In genomic region chr10:13706175-13706574, GRCh38 we compare ENCODE assay signal across 12 cellular contexts.
DNase-seq lines count a peak whose midpoint lies in the region; ATAC-seq, FAIRE-seq and TF ChIP-seq lines count a peak whose summit lies in the region.
"Had no signal": no experiment of that assay in that cellular context is flagged by ENCODE, and none has a peak within 500 bp of the region (broad histone marks: within the 10 kb centered on the region; RNA-seq: fewer than 3 reads in every experiment).

No MANE protein-coding gene starts in this region.

- H3K27ac ChIP-seq in HUES48 (ENCODE audit: low read depth, low read length), result peak overlapping the region; percentile 84
- H3K27ac ChIP-seq in left lung, result peak overlapping the region in 1 of 2 donors; percentile 8
- H3K27ac ChIP-seq in stomach smooth muscle (ENCODE audit: low read length), result peak overlapping the region; percentile 75

- DNase-seq in cardiac fibroblast (ENCODE audit: low read depth in 2 of 2), result no peak
- DNase-seq in left lung, result no peak
- DNase-seq in activated T-cell treated with anti-CD3 and anti-CD28 coated beads for 4 hours, result no peak
- no peak for DNase-seq in frontal cortex (ENCODE audit: low spot score in 2 of 2)
- no peak for DNase-seq in head of caudate nucleus
- DNase-seq in NCI-H1092 (lab: John Stamatoyannopoulos, UW), result no peak
- DNase-seq: cerebellar nuclear complex, Karpas-422, NCI-H510A treated with DMSO at 0.1 percent for 48 hours, SW 1271 had no signal

- H3K9ac ChIP-seq in HUES48 (ENCODE audit: low read depth, low read length) (no peak overlapping the region), stomach smooth muscle (ENCODE audit: low read length in 2 of 2) (peak overlapping the region; percentile 67 to 71)

- no peak for FAIRE-seq in frontal cortex (lab: Jason Lieb, UNC)

- H3K4me3 ChIP-seq in HUES48 (ENCODE audit: low read depth, low read length), result peak overlapping the region; percentile 58
- peak overlapping the region; percentile 55 to 75 for H3K4me3 ChIP-seq in cardiac fibroblast (replicated peaks in 1 of 2; ENCODE audit: low read depth in 2 of 2, low read length in 2 of 2)
- peak overlapping the region; percentile 47 to 51 for H3K4me3 ChIP-seq in left lung
- H3K4me3 ChIP-seq in stomach smooth muscle (ENCODE audit: low read length in 2 of 2), result peak overlapping the region; percentile 84 to 89

- no peaks in the 10 kb centered on the region for H3K9me3 ChIP-seq in HUES48 (ENCODE audit: control insufficient read depth, insufficient read depth, low read length)
- H3K9me3 ChIP-seq in left lung, result no peaks in the 10 kb centered on the region
- H3K9me3 ChIP-seq in stomach smooth muscle (ENCODE audit: control insufficient read depth in 2 of 2, low read length in 2 of 2), result no peaks in the 10 kb centered on the region

- TF ChIP-seq CTCF in cardiac fibroblast (IDR thresholded peaks at IDR 0.05; ENCODE audit: low read depth, low read length) (no peak), left lung (IDR thresholded peaks at IDR 0.05) (no peak)

- intact Hi-C loops in left lung (cut with DNase I), result no loop called here
- intact Hi-C loops in head of caudate nucleus (cut with DNase I), result no loop called here

- peaks cover 50% of the 10 kb centered on the region for H3K4me1 ChIP-seq in HUES48 (ENCODE audit: control insufficient read depth, insufficient read depth, low read length)
- H3K4me1 ChIP-seq in left lung, result peaks cover 14 to 29% of the 10 kb centered on the region in 2 donors
- peaks cover 64% of the 10 kb centered on the region for H3K4me1 ChIP-seq in stomach smooth muscle (ENCODE audit: control insufficient read depth, insufficient read depth, low read length)

- ATAC-seq in left lung, result no peak

- H3K36me3 ChIP-seq in HUES48 (ENCODE audit: control insufficient read depth, insufficient read depth, low read length), result peaks cover 4% of the 10 kb centered on the region; the same call in 1 of the 2 replicates
- peaks cover 0 to 3% of the 10 kb centered on the region in 2 donors for H3K36me3 ChIP-seq in left lung
- H3K36me3 ChIP-seq in stomach smooth muscle (ENCODE audit: control insufficient read depth in 2 of 2, insufficient read depth in 2 of 2, low read length in 2 of 2), result peaks cover 3 to 4% of the 10 kb centered on the region in 2 donors

- H3K27me3 ChIP-seq in HUES48 (ENCODE audit: control insufficient read depth, insufficient read depth, low read length) (no peaks in the 10 kb centered on the region), left lung (no peaks in the 10 kb centered on the region), stomach smooth muscle (ENCODE audit: control insufficient read depth in 1 of 2, insufficient read depth in 2 of 2, low read length in 2 of 2) (no peaks in the 10 kb centered on the region)
